8 cellular contexts compared by ENCODE assay signal in the genomic region with DNA sequence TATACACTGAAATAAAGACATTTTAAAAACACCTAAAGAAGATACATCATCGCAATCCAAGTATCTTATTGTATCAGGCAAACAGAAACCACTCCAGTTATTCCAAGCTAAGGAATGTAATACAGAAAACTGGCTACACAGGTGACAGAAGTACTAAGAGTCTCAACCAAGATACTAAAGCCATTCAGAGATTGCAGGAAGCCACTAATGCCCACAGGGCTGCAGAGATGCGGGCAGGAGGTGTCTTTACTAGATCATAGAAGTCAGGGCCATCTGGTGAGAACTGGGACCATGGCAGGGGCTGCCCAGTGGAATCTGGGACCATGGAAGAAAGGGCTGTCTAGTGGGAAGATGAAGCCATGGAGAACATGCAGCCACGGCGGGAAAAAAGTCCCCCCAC.
"Had no signal": no experiment of that assay in that cellular context is flagged by ENCODE, and none has a peak within 500 bp of the region (broad histone marks: within the 10 kb centered on the region; RNA-seq: fewer than 3 reads in every experiment).

No MANE protein-coding gene starts in this region.

- H3K4me3 ChIP-seq: GM23248, GM23338, HAP-1 had no signal

- H3K4me1 ChIP-seq: HAP-1 had no signal

- H3K9ac ChIP-seq: GM23248 had no signal

- H3K9me3 ChIP-seq: HAP-1 had no signal

- H2AFZ ChIP-seq: GM23248, GM23338 had no signal

- H3K36me3 ChIP-seq: HAP-1 had no signal

- H3K4me2 ChIP-seq: GM23338 had no signal

- DNase-seq: GM23248, GOT3, H7, H9, HCEC 1CT, HFFc6 had no signal

- H3K27ac ChIP-seq: GM23248 had no signal
